ENCODE assay signal across 1 cellular context in the genomic region with DNA sequence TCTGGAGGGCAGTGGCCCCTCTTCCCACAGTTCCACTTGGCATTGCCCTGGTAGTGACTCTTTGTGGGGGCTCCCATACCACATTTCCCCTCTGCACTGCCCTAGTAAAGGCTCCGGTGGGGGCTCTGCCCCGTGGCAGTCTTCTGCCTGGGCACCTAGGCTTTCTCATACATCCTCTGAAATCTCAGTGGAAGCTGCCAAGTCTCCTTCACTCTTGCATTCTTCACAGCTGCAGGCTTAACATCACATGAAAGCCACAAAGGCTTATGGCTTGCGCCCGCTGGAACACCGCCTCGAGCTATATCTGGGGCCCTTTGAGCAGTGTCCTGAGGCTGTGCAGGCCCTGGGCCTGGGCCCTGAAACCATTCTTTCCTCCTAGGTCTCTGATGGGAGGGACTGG.
TF ChIP-seq lines count a peak whose summit lies in the region.

No MANE protein-coding gene starts in this region.

TF ChIP-seq in GM23338, 12 proteins besides CTCF, POLR2A, EP300 and RAD21 (continued from another document):
- TF ChIP-seq ZNF462 (CRISPR knock-in tag; IDR thresholded peaks at IDR 0.05) (no peak), CREB1 (CRISPR knock-in tag; IDR thresholded peaks at IDR 0.05; ENCODE audit: low read depth) (no peak), POLR2AphosphoS5 (IDR thresholded peaks at IDR 0.05; ENCODE audit: low read depth) (no peak), EZH2 (IDR thresholded peaks at IDR 0.05; ENCODE audit: low read depth, unreplicated experiment) (no peak), NANOG (IDR thresholded peaks at IDR 0.05; ENCODE audit: borderline replicate concordance) (no peak), ZNF331 (CRISPR knock-in tag; IDR thresholded peaks at IDR 0.05; ENCODE audit: low read depth) (no peak), EZH2phosphoT487 (IDR thresholded peaks at IDR 0.05; ENCODE audit: unreplicated experiment) (no peak), STAT1 (IDR thresholded peaks at IDR 0.05; ENCODE audit: unreplicated experiment) (no peak)
- TF ChIP-seq, protein P1, sequence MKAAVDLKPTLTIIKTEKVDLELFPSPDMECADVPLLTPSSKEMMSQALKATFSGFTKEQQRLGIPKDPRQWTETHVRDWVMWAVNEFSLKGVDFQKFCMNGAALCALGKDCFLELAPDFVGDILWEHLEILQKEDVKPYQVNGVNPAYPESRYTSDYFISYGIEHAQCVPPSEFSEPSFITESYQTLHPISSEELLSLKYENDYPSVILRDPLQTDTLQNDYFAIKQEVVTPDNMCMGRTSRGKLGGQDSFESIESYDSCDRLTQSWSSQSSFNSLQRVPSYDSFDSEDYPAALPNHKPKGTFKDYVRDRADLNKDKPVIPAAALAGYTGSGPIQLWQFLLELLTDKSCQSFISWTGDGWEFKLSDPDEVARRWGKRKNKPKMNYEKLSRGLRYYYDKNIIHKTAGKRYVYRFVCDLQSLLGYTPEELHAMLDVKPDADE (IDR thresholded peaks at IDR 0.05) = no peak
